ENCODE assay signal across 9 cellular contexts in the genomic region with DNA sequence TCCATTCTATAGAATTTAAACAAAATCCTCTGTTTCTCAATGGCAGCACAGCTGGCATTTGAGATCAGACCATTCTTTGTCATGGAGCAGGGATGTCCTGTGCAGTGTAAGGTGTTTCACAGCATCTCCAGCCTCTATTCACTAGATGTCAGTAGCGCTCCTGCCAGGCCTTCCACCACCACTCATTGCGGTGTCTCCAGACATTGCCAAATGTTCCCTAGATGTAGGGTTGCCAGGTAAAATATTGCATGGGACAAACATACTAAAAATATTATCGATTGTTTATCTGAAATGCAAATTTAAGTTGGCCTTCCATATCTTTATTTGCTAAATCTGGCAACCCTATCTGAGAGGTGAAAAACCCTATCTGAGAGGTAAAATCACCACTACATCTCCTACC. TPM values are rescaled to one million over a fixed set of nuclear protein-coding genes. Genes with fewer than 3 reads are reported as not detected.
DNase-seq lines count a peak whose midpoint lies in the region; ATAC-seq and TF ChIP-seq lines count a peak whose summit lies in the region.
"Had no signal": no experiment of that assay in that cellular context is flagged by ENCODE, and none has a peak within 500 bp of the region (broad histone marks: within the 10 kb centered on the region; RNA-seq: fewer than 3 reads in every experiment).

No MANE protein-coding gene starts in this region.

- DNase-seq in DMS53 treated with DMSO at 0.1 percent for 48 hours (lab: John Stamatoyannopoulos, UW; ENCODE audit: unreplicated experiment) (peak; percentile 20), HCT116 (ENCODE audit: low read depth, low spot score) (no peak), left kidney (ENCODE audit: low read depth, low spot score) (peak; percentile 28), mucosa of gallbladder (ENCODE audit: low spot score) (no peak)
- DNase-seq: stimulated activated CD4-positive, alpha-beta T cell treated with anti-CD3 and anti-CD28 coated beads, Interleukin-1b, Interleukin-23, amount 100 ng/mL, for 48 hours had no signal

- H3K9me3 ChIP-seq in HCT116 (ENCODE audit: control insufficient read depth in 1 of 2, insufficient read depth in 1 of 2, low read depth in 1 of 2, low read length in 2 of 2): no peaks in the 10 kb centered on the region

- BruUV-seq in HCT116 (replicated peaks; lab: Mats Ljungman, UMichigan): no TSS peak

- peak; percentile 68 for TF ChIP-seq RAD21 in HCT116 (IDR thresholded peaks at IDR 0.05; ENCODE audit: low read depth)

- H3K9ac ChIP-seq in HCT116 (ENCODE audit: low read length): no peak overlapping the region

- RAD21 ChIA-PET in HCT116 (lab: Charles Lee; ENCODE audit: low non-redundant PET in 1 of 2, low total read pairs in 2 of 2, uncharacterized antibody in 2 of 2, unreplicated experiment in 2 of 2): interaction anchor here in 1 of 2 experiments (0.6 kb wide), 1 partner anchor 22 kb away, joined by 3 read pairs; no protein-coding TSS in a partner anchor

- H3K9me2 ChIP-seq in HCT116 (ENCODE audit: insufficient read depth): no peaks in the 10 kb centered on the region

- TF ChIP-seq CTCF in HCT116 (IDR thresholded peaks at IDR 0.05 in 2 of 3, conservative IDR thresholded peaks at IDR 0.05 in 1 of 3; ENCODE audit: borderline replicate concordance in 1 of 3, insufficient read depth in 1 of 3, low read depth in 2 of 3, low read length in 2 of 3): peak; percentile 34 to 54 (median 46); a peak in 4 of 6 replicates

- ATAC-seq in HCT116: peak; percentile 98
- peak; percentile 69 for ATAC-seq in SK-N-SH treated with all-trans-retinoic acid at 6 μM for 48 hours
- no peak for ATAC-seq in GM21825 (IDR thresholded peaks at IDR 0.05; ENCODE audit: unreplicated experiment)
- ATAC-seq in HG03442 (IDR thresholded peaks at IDR 0.05; ENCODE audit: unreplicated experiment): no peak

- no peak overlapping the region for H3K4me3 ChIP-seq in HCT116 (replicated peaks in 1 of 2; ENCODE audit: low read depth in 1 of 2, low read length in 2 of 2)

- TF ChIP-seq POLR2A in HCT116 (IDR thresholded peaks at IDR 0.05; ENCODE audit: borderline replicate concordance, extremely low read depth, insufficient read depth, insufficient read length): no peak

- H3K4me2 ChIP-seq in HCT116 (ENCODE audit: low read length): no peak overlapping the region

- no peaks in the 10 kb centered on the region for H3K4me1 ChIP-seq in HCT116 (ENCODE audit: control insufficient read depth in 1 of 2, insufficient read depth in 2 of 2, low read length in 2 of 2)

- POLR2A ChIA-PET in HCT116 (lab: Charles Lee): no interaction called here

- H3K27me3 ChIP-seq in HCT116 (ENCODE audit: insufficient read depth, low read length): no peaks in the 10 kb centered on the region

- H3K27ac ChIP-seq in HCT116 (ENCODE audit: low read depth, low read length): no peak overlapping the region

- H3K79me2 ChIP-seq in HCT116 (ENCODE audit: insufficient read depth, low read length): no peaks in the 10 kb centered on the region

- H4K20me1 ChIP-seq in HCT116 (ENCODE audit: insufficient read depth): no peaks in the 10 kb centered on the region

- H2AFZ ChIP-seq in HCT116 (ENCODE audit: low read depth, low read length, poor library complexity, severe bottlenecking): no peak overlapping the region

- intact Hi-C loops in HCT116 (cut with micrococcal nuclease): no loop called here

- no peaks in the 10 kb centered on the region for H3K36me3 ChIP-seq in HCT116 (ENCODE audit: control insufficient read depth in 1 of 2, insufficient read depth in 2 of 2, low read length in 2 of 2)

- CTCF ChIA-PET in HCT116 (lab: Charles Lee): no interaction called here

TF ChIP-seq in HCT116, 20 proteins besides CTCF, POLR2A, EP300 and RAD21 (continues in another document):
- TF ChIP-seq EGR1 (IDR thresholded peaks at IDR 0.05; ENCODE audit: low read depth) (no peak), YY1 (IDR thresholded peaks at IDR 0.05; ENCODE audit: extremely low read depth, insufficient replicate concordance, low read depth, low read length) (no peak), EZH2phosphoT487 (IDR thresholded peaks at IDR 0.05; ENCODE audit: borderline replicate concordance) (no peak), CBX3 (IDR thresholded peaks at IDR 0.05; ENCODE audit: low read depth) (no peak), ZFX (IDR thresholded peaks at IDR 0.05) (no peak), TCF7L2 (IDR thresholded peaks at IDR 0.05; ENCODE audit: borderline replicate concordance, extremely low read depth, insufficient read depth, insufficient read length) (no peak), ATF3 (IDR thresholded peaks at IDR 0.05) (no peak), JUND (IDR thresholded peaks at IDR 0.05) (no peak), SP1 (IDR thresholded peaks at IDR 0.05; ENCODE audit: low read depth) (no peak), EZH2 (IDR thresholded peaks at IDR 0.05) (no peak)
- TF ChIP-seq, protein P1, sequence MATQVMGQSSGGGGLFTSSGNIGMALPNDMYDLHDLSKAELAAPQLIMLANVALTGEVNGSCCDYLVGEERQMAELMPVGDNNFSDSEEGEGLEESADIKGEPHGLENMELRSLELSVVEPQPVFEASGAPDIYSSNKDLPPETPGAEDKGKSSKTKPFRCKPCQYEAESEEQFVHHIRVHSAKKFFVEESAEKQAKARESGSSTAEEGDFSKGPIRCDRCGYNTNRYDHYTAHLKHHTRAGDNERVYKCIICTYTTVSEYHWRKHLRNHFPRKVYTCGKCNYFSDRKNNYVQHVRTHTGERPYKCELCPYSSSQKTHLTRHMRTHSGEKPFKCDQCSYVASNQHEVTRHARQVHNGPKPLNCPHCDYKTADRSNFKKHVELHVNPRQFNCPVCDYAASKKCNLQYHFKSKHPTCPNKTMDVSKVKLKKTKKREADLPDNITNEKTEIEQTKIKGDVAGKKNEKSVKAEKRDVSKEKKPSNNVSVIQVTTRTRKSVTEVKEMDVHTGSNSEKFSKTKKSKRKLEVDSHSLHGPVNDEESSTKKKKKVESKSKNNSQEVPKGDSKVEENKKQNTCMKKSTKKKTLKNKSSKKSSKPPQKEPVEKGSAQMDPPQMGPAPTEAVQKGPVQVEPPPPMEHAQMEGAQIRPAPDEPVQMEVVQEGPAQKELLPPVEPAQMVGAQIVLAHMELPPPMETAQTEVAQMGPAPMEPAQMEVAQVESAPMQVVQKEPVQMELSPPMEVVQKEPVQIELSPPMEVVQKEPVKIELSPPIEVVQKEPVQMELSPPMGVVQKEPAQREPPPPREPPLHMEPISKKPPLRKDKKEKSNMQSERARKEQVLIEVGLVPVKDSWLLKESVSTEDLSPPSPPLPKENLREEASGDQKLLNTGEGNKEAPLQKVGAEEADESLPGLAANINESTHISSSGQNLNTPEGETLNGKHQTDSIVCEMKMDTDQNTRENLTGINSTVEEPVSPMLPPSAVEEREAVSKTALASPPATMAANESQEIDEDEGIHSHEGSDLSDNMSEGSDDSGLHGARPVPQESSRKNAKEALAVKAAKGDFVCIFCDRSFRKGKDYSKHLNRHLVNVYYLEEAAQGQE (IDR thresholded peaks at IDR 0.05; ENCODE audit: low read depth): no peak

TF ChIP-seq in SK-N-SH treated with all-trans-retinoic acid at 6 μM for 48 hours, 23 proteins besides CTCF, POLR2A, EP300 and RAD21 (continues in another document):
- no peak for TF ChIP-seq GLIS3 (CRISPR knock-in tag; IDR thresholded peaks at IDR 0.05)
- TF ChIP-seq, protein P2, sequence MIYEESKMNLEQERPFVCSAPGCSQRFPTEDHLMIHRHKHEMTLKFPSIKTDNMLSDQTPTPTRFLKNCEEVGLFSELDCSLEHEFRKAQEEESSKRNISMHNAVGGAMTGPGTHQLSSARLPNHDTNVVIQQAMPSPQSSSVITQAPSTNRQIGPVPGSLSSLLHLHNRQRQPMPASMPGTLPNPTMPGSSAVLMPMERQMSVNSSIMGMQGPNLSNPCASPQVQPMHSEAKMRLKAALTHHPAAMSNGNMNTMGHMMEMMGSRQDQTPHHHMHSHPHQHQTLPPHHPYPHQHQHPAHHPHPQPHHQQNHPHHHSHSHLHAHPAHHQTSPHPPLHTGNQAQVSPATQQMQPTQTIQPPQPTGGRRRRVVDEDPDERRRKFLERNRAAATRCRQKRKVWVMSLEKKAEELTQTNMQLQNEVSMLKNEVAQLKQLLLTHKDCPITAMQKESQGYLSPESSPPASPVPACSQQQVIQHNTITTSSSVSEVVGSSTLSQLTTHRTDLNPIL (CRISPR knock-in tag; IDR thresholded peaks at IDR 0.05; ENCODE audit: low read depth): no peak
- no peak for TF ChIP-seq ZC3H10 (CRISPR knock-in tag; IDR thresholded peaks at IDR 0.05)
- TF ChIP-seq ARNTL (CRISPR knock-in tag; IDR thresholded peaks at IDR 0.05; ENCODE audit: borderline replicate concordance, low read depth): no peak
- no peak for TF ChIP-seq CSDC2 (CRISPR knock-in tag; IDR thresholded peaks at IDR 0.05)
- no peak for TF ChIP-seq ZFP30 (CRISPR knock-in tag; IDR thresholded peaks at IDR 0.05)
- no peak for TF ChIP-seq ZNF70 (CRISPR knock-in tag; IDR thresholded peaks at IDR 0.05)
- no peak for TF ChIP-seq SNAI2 (CRISPR knock-in tag; IDR thresholded peaks at IDR 0.05)
- no peak for TF ChIP-seq TOX (CRISPR knock-in tag; IDR thresholded peaks at IDR 0.05; ENCODE audit: borderline replicate concordance)
- no peak for TF ChIP-seq CSRNP3 (CRISPR knock-in tag; IDR thresholded peaks at IDR 0.05)
- TF ChIP-seq ISL1 (CRISPR knock-in tag; IDR thresholded peaks at IDR 0.05): no peak

RNA-seq across cellular contexts. Expression of gene ITLN2, which starts 11.7 kb away (rescaled TPM):
- total RNA-seq in HCT116 (2021; ENCODE audit: unreplicated experiment) (0.20 TPM), mucosa of gallbladder (not detected)
- polyA plus RNA-seq in HCT116 (2012): 0.07 TPM in 1 of 2 replicates, not detected in the other
- total RNA-seq: Daoy had no signal

RNA-seq across cellular contexts. Expression of gene ITLN1, which starts 57.9 kb away (rescaled TPM):
- not detected for total RNA-seq in HCT116 (2021; ENCODE audit: unreplicated experiment)
- polyA plus RNA-seq in HCT116 (2012): not detected in 2 replicates
- total RNA-seq in mucosa of gallbladder: 0.29 TPM

Comparison
In these comparisons a context has a peak if more than half of its experiments do, and no peak if none do; other contexts are left out.
1. DNase-seq: peak in DMS53 treated with DMSO at 0.1 percent for 48 hours (single experiment) and left kidney (single experiment); none in HCT116 (single experiment) and mucosa of gallbladder (single experiment).
2. ATAC-seq: peak in HCT116 (single experiment) and SK-N-SH treated with all-trans-retinoic acid at 6 μM for 48 hours (single experiment); none in GM21825 (single experiment) and HG03442 (single experiment).